Comparison of ENCODE assay signal across 1 cellular context in the genomic region with DNA sequence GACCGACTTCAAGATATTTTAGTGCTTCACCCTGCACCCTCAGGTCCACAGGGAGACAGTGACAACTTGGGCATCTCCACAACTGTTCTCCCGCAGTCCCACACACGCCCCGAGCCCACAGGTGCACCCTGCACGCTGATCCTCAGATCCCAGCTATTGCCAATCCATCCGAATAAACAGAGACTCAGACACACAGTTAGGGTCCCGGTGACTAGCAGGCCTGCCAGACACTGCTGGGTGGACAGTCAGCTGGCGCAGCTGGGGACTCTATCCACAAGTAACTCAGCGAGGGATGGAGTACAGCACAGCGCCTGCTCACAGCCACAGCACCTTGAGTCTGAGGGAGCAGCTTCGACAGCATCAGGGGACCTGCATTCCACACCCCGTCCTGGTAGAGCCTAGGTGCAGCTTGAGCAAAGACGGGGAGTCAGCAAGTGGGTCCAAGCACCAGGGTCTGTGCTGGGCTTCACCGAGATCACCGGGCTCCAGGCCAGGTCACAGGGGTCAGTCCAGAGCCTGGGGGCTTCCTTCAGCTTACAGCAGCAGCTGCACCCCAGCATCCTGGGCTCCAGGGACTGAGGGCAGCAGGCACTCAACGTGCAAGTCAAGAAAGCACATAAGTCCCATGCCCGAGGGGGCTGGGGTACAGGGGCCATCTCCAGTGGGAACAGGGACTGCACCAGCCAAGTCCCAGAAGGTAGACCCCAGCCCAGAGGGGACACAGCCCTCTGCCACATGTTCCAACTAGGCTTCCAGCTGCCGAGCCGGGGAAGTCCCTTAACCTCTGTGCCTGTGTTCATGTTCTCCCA.
TF ChIP-seq lines count a peak whose summit lies in the region.

No MANE protein-coding gene starts in this region.

TF ChIP-seq in K562, 482 proteins besides CTCF, POLR2A, EP300 and RAD21 (continues in another document):
- TF ChIP-seq HMGN3 (IDR thresholded peaks at IDR 0.05; ENCODE audit: borderline replicate concordance, extremely low read depth, insufficient read length, low read depth, low read length), result peak; percentile 36
- no peak for TF ChIP-seq DACH1 (IDR thresholded peaks at IDR 0.05; ENCODE audit: partially characterized antibody)
- TF ChIP-seq, protein P1, sequence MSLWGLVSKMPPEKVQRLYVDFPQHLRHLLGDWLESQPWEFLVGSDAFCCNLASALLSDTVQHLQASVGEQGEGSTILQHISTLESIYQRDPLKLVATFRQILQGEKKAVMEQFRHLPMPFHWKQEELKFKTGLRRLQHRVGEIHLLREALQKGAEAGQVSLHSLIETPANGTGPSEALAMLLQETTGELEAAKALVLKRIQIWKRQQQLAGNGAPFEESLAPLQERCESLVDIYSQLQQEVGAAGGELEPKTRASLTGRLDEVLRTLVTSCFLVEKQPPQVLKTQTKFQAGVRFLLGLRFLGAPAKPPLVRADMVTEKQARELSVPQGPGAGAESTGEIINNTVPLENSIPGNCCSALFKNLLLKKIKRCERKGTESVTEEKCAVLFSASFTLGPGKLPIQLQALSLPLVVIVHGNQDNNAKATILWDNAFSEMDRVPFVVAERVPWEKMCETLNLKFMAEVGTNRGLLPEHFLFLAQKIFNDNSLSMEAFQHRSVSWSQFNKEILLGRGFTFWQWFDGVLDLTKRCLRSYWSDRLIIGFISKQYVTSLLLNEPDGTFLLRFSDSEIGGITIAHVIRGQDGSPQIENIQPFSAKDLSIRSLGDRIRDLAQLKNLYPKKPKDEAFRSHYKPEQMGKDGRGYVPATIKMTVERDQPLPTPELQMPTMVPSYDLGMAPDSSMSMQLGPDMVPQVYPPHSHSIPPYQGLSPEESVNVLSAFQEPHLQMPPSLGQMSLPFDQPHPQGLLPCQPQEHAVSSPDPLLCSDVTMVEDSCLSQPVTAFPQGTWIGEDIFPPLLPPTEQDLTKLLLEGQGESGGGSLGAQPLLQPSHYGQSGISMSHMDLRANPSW (CRISPR knock-in tag; IDR thresholded peaks at IDR 0.05), result no peak
- TF ChIP-seq, protein P2, sequence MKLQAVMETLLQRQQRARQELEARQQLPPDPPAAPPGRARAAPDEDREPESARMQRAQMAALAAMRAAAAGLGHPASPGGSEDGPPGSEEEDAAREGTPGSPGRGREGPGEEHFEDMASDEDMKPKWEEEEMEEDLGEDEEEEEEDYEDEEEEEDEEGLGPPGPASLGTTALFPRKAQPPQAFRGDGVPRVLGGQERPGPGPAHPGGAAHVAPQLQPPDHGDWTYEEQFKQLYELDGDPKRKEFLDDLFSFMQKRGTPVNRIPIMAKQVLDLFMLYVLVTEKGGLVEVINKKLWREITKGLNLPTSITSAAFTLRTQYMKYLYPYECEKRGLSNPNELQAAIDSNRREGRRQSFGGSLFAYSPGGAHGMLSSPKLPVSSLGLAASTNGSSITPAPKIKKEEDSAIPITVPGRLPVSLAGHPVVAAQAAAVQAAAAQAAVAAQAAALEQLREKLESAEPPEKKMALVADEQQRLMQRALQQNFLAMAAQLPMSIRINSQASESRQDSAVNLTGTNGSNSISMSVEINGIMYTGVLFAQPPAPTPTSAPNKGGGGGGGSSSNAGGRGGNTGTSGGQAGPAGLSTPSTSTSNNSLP (IDR thresholded peaks at IDR 0.05; ENCODE audit: borderline replicate concordance, low read depth, low read length), result no peak
- TF ChIP-seq, protein P3, sequence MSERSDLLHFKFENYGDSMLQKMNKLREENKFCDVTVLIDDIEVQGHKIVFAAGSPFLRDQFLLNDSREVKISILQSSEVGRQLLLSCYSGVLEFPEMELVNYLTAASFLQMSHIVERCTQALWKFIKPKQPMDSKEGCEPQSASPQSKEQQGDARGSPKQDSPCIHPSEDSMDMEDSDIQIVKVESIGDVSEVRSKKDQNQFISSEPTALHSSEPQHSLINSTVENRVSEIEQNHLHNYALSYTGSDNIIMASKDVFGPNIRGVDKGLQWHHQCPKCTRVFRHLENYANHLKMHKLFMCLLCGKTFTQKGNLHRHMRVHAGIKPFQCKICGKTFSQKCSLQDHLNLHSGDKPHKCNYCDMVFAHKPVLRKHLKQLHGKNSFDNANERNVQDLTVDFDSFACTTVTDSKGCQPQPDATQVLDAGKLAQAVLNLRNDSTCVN (CRISPR knock-in tag; IDR thresholded peaks at IDR 0.05), result no peak
- no peak for TF ChIP-seq MAFK (IDR thresholded peaks at IDR 0.05; ENCODE audit: low read length)
- peak; percentile 82 for TF ChIP-seq SUPT5H (IDR thresholded peaks at IDR 0.05)
- no peak for TF ChIP-seq ZNF134 (CRISPR knock-in tag; conservative IDR thresholded peaks at IDR 0.05)
- TF ChIP-seq POLR2G (IDR thresholded peaks at IDR 0.05; ENCODE audit: low read depth, low read length), result peak; percentile 74
- peak; percentile 12; the same call in 1 of the 2 replicates for TF ChIP-seq NCOR1 (IDR thresholded peaks at IDR 0.05)
- no peak for TF ChIP-seq HDAC1 (IDR thresholded peaks at IDR 0.05)
- TF ChIP-seq ILF3 (IDR thresholded peaks at IDR 0.05; ENCODE audit: borderline replicate concordance), result peak; percentile 58; the same call in 1 of the 2 replicates
- TF ChIP-seq RBFOX2 (IDR thresholded peaks at IDR 0.05; ENCODE audit: low read depth, low read length), result peak; percentile 79
- TF ChIP-seq ESRRB (CRISPR knock-in tag; IDR thresholded peaks at IDR 0.05; ENCODE audit: borderline replicate concordance), result no peak
- no peak for TF ChIP-seq PHTF2 (CRISPR knock-in tag; IDR thresholded peaks at IDR 0.05)
- no peak for TF ChIP-seq CEBPG (CRISPR knock-in tag; IDR thresholded peaks at IDR 0.05)
- no peak for TF ChIP-seq CEBPG (tag; conservative IDR thresholded peaks at IDR 0.05 in 1 of 2, IDR thresholded peaks at IDR 0.05 in 1 of 2)
- TF ChIP-seq, protein P4, sequence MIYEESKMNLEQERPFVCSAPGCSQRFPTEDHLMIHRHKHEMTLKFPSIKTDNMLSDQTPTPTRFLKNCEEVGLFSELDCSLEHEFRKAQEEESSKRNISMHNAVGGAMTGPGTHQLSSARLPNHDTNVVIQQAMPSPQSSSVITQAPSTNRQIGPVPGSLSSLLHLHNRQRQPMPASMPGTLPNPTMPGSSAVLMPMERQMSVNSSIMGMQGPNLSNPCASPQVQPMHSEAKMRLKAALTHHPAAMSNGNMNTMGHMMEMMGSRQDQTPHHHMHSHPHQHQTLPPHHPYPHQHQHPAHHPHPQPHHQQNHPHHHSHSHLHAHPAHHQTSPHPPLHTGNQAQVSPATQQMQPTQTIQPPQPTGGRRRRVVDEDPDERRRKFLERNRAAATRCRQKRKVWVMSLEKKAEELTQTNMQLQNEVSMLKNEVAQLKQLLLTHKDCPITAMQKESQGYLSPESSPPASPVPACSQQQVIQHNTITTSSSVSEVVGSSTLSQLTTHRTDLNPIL (CRISPR knock-in tag; IDR thresholded peaks at IDR 0.05), result no peak
- TF ChIP-seq, protein P5, sequence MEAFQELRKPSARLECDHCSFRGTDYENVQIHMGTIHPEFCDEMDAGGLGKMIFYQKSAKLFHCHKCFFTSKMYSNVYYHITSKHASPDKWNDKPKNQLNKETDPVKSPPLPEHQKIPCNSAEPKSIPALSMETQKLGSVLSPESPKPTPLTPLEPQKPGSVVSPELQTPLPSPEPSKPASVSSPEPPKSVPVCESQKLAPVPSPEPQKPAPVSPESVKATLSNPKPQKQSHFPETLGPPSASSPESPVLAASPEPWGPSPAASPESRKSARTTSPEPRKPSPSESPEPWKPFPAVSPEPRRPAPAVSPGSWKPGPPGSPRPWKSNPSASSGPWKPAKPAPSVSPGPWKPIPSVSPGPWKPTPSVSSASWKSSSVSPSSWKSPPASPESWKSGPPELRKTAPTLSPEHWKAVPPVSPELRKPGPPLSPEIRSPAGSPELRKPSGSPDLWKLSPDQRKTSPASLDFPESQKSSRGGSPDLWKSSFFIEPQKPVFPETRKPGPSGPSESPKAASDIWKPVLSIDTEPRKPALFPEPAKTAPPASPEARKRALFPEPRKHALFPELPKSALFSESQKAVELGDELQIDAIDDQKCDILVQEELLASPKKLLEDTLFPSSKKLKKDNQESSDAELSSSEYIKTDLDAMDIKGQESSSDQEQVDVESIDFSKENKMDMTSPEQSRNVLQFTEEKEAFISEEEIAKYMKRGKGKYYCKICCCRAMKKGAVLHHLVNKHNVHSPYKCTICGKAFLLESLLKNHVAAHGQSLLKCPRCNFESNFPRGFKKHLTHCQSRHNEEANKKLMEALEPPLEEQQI (IDR thresholded peaks at IDR 0.05), result no peak
- no peak for TF ChIP-seq CBFA2T2 (conservative IDR thresholded peaks at IDR 0.05)
- no peak for TF ChIP-seq CBX1 (IDR thresholded peaks at IDR 0.05; ENCODE audit: low read depth)
- TF ChIP-seq, protein P6, sequence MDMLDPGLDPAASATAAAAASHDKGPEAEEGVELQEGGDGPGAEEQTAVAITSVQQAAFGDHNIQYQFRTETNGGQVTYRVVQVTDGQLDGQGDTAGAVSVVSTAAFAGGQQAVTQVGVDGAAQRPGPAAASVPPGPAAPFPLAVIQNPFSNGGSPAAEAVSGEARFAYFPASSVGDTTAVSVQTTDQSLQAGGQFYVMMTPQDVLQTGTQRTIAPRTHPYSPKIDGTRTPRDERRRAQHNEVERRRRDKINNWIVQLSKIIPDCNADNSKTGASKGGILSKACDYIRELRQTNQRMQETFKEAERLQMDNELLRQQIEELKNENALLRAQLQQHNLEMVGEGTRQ (CRISPR knock-in tag; IDR thresholded peaks at IDR 0.05), result no peak
- TF ChIP-seq ETS2 (tag; IDR thresholded peaks at IDR 0.05; ENCODE audit: borderline replicate concordance, poor library complexity, severe bottlenecking), result no peak
- TF ChIP-seq NRF1 (conservative IDR thresholded peaks at IDR 0.05 in 1 of 2, IDR thresholded peaks at IDR 0.05 in 1 of 2), result no peak
- no peak for TF ChIP-seq SPI1 (IDR thresholded peaks at IDR 0.05; ENCODE audit: borderline replicate concordance, low read depth, low read length)
- no peak for TF ChIP-seq SMAD3 (CRISPR knock-in tag; conservative IDR thresholded peaks at IDR 0.05)
- TF ChIP-seq, protein P7, sequence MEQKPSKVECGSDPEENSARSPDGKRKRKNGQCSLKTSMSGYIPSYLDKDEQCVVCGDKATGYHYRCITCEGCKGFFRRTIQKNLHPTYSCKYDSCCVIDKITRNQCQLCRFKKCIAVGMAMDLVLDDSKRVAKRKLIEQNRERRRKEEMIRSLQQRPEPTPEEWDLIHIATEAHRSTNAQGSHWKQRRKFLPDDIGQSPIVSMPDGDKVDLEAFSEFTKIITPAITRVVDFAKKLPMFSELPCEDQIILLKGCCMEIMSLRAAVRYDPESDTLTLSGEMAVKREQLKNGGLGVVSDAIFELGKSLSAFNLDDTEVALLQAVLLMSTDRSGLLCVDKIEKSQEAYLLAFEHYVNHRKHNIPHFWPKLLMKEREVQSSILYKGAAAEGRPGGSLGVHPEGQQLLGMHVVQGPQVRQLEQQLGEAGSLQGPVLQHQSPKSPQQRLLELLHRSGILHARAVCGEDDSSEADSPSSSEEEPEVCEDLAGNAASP (IDR thresholded peaks at IDR 0.05), result no peak
- TF ChIP-seq U2AF1 (optimal IDR thresholded peaks at IDR 0.05; ENCODE audit: low read depth, low read length), result no peak
- peak; percentile 65 for TF ChIP-seq POLR2B (IDR thresholded peaks at IDR 0.05; ENCODE audit: low read depth, partially characterized antibody)
- no peak for TF ChIP-seq GTF2F1 (IDR thresholded peaks at IDR 0.05; ENCODE audit: low read depth, low read length)
- no peak for TF ChIP-seq E2F3 (CRISPR knock-in tag; IDR thresholded peaks at IDR 0.05)
- TF ChIP-seq POLR2AphosphoS5 (IDR thresholded peaks at IDR 0.05; ENCODE audit: control insufficient read depth, insufficient read depth, low read depth, low read length), result peak; percentile 44; the same call in 1 of the 2 replicates
- TF ChIP-seq TCF7 (IDR thresholded peaks at IDR 0.05; ENCODE audit: borderline replicate concordance), result no peak
- TF ChIP-seq ZNF445 (CRISPR knock-in tag; IDR thresholded peaks at IDR 0.05; ENCODE audit: low read depth), result no peak
- TF ChIP-seq, protein P8, sequence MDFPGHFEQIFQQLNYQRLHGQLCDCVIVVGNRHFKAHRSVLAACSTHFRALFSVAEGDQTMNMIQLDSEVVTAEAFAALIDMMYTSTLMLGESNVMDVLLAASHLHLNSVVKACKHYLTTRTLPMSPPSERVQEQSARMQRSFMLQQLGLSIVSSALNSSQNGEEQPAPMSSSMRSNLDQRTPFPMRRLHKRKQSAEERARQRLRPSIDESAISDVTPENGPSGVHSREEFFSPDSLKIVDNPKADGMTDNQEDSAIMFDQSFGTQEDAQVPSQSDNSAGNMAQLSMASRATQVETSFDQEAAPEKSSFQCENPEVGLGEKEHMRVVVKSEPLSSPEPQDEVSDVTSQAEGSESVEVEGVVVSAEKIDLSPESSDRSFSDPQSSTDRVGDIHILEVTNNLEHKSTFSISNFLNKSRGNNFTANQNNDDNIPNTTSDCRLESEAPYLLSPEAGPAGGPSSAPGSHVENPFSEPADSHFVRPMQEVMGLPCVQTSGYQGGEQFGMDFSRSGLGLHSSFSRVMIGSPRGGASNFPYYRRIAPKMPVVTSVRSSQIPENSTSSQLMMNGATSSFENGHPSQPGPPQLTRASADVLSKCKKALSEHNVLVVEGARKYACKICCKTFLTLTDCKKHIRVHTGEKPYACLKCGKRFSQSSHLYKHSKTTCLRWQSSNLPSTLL (IDR thresholded peaks at IDR 0.05), result no peak
- no peak for TF ChIP-seq PHB (CRISPR knock-in tag; IDR thresholded peaks at IDR 0.05)
- no peak for TF ChIP-seq SAP30 (IDR thresholded peaks at IDR 0.05; ENCODE audit: borderline replicate concordance, insufficient read depth, low read depth, low read length, poor library complexity, severe bottlenecking)
- 0 out of 2 replicates have a peak, but pooled peaks have one; percentile 23 for TF ChIP-seq ZNF121 (CRISPR knock-in tag; conservative IDR thresholded peaks at IDR 0.05)
- TF ChIP-seq ERF (CRISPR knock-in tag; IDR thresholded peaks at IDR 0.05), result no peak
- peak; percentile 27; the same call in 1 of the 2 replicates for TF ChIP-seq ZBTB7A (IDR thresholded peaks at IDR 0.05; ENCODE audit: borderline replicate concordance, control insufficient read depth, low read depth, low read length)
- no peak; the same call in 1 of the 2 replicates for TF ChIP-seq CHD2 (IDR thresholded peaks at IDR 0.05; ENCODE audit: low read depth, low read length)
- TF ChIP-seq, protein P9, sequence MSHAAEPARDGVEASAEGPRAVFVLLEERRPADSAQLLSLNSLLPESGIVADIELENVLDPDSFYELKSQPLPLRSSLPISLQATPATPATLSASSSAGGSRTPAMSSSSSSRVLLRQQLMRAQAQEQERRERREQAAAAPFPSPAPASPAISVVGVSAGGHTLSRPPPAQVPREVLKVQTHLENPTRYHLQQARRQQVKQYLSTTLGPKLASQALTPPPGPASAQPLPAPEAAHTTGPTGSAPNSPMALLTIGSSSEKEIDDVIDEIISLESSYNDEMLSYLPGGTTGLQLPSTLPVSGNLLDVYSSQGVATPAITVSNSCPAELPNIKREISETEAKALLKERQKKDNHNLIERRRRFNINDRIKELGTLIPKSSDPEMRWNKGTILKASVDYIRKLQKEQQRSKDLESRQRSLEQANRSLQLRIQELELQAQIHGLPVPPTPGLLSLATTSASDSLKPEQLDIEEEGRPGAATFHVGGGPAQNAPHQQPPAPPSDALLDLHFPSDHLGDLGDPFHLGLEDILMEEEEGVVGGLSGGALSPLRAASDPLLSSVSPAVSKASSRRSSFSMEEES (CRISPR knock-in tag; IDR thresholded peaks at IDR 0.05), result no peak
- TF ChIP-seq NFATC3 (IDR thresholded peaks at IDR 0.05), result no peak
- TF ChIP-seq, protein P10, sequence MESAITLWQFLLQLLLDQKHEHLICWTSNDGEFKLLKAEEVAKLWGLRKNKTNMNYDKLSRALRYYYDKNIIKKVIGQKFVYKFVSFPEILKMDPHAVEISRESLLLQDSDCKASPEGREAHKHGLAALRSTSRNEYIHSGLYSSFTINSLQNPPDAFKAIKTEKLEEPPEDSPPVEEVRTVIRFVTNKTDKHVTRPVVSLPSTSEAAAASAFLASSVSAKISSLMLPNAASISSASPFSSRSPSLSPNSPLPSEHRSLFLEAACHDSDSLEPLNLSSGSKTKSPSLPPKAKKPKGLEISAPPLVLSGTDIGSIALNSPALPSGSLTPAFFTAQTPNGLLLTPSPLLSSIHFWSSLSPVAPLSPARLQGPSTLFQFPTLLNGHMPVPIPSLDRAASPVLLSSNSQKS (CRISPR knock-in tag; IDR thresholded peaks at IDR 0.05), result no peak
- TF ChIP-seq MCM5 (IDR thresholded peaks at IDR 0.05; ENCODE audit: low read depth), result no peak
- no peak for TF ChIP-seq TAF7 (tag; IDR thresholded peaks at IDR 0.05)
- TF ChIP-seq BCOR (IDR thresholded peaks at IDR 0.05), result no peak
